In the genomic region with DNA sequence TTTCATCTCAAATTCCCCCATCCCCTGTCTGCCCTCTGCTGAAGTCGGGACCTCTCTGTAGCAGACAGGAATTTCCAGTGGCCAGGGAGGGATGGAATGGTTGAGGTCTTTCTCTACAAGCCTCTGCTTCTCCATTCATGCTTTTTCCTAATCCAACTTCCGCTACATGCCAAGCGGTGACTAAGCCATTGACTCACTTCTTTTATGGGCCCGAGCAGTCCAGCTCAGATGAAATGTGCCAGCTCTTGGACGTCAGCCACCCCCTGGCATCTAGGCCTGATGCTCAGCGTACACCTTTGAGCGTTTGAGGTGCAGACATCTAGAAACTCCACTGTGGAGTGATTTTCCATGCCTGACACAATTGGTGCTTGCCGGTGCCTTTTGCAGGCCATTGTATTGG, we compare ENCODE assay signal across 15 cellular contexts. TPM values are rescaled to one million over a fixed set of nuclear protein-coding genes. Genes with fewer than 3 reads are reported as not detected.
DNase-seq lines count a peak whose midpoint lies in the region; ATAC-seq and TF ChIP-seq lines count a peak whose summit lies in the region.
"Had no signal": no experiment of that assay in that cellular context is flagged by ENCODE, and none has a peak within 500 bp of the region (broad histone marks: within the 10 kb centered on the region; RNA-seq: fewer than 3 reads in every experiment).

No MANE protein-coding gene starts in this region.

- intact Hi-C loops in adrenal gland (cut with DNase I) (no loop called here), upper lobe of right lung (cut with DNase I) (no loop called here)

- TF ChIP-seq POLR2A in adrenal gland (IDR thresholded peaks at IDR 0.05) = no peak

- WGBS in adrenal gland, 4 donors = 48 to 61% (median 53%) methylated on average over 8 of the region's 8 CpGs

- TF ChIP-seq CTCF in adrenal gland (IDR thresholded peaks at IDR 0.05) (no peak), upper lobe of right lung (IDR thresholded peaks at IDR 0.05) (no peak)

- ATAC-seq in upper lobe of right lung = no peak
- ATAC-seq: activated T-cell treated with anti-CD3 and anti-CD28 coated beads, Interleukin-2, amount 50 U/mL, for 4 hours had no signal

- in situ Hi-C loops in Caki2 (cut with HindIII; ENCODE audit: low pct_unique_long_range_greater_than_20kb, low sequenced_read_pairs) = no loop called here

- DNase-seq in Caki2 (ENCODE audit: low read depth) (peak; percentile 48), LoVo (ENCODE audit: low spot score) (peak; percentile 76), adrenal gland (peak; percentile 51 to 75 (median 59)), myocyte (ENCODE audit: low read depth) (peak; percentile 26), COR-L47 (lab: John Stamatoyannopoulos, UW) (no peak), upper lobe of right lung (no peak), NCI-H2171 treated with DMSO at 0.1 percent for 48 hours (lab: John Stamatoyannopoulos, UW) (no peak), NCI-H187 treated with DMSO at 0.1 percent for 48 hours (lab: John Stamatoyannopoulos, UW) (no peak)
- DNase-seq: activated T-cell treated with anti-CD3 and anti-CD28 coated beads, Interleukin-2, amount 50 U/mL, for 4 hours; DMS53; IMR-90; NCI-H1694 treated with DMSO at 0.1 percent for 48 hours; stimulated activated CD4-positive, alpha-beta T cell treated with anti-CD3 and anti-CD28 coated beads, Interleukin-1b, Interleukin-23, amount 100 ng/mL, for 48 hours had no signal

- H3K4me1 ChIP-seq in adrenal gland (replicated peaks in 1 of 2) = no peaks in the 10 kb centered on the region
- no peaks in the 10 kb centered on the region for H3K4me1 ChIP-seq in upper lobe of right lung

- H3K4me3 ChIP-seq in adrenal gland = no peak overlapping the region
- H3K4me3 ChIP-seq in upper lobe of right lung = no peak overlapping the region

- H3K27me3 ChIP-seq in adrenal gland (peaks cover 5% of the 10 kb centered on the region), upper lobe of right lung (no peaks in the 10 kb centered on the region)

- no peak overlapping the region for H3K27ac ChIP-seq in adrenal gland
- no peak overlapping the region for H3K27ac ChIP-seq in upper lobe of right lung

- H3K36me3 ChIP-seq in adrenal gland (replicated peaks in 1 of 2) (no peaks in the 10 kb centered on the region), upper lobe of right lung (no peaks in the 10 kb centered on the region)

- H3K9me3 ChIP-seq in adrenal gland (replicated peaks in 1 of 3) = no peaks in the 10 kb centered on the region
- no peaks in the 10 kb centered on the region for H3K9me3 ChIP-seq in upper lobe of right lung

RNA-seq across cellular contexts. Expression of a gene that starts 40.7 kb away (rescaled TPM):
- not detected in 2 replicates for total RNA-seq in Caki2 (2014; rRNA removed; shearing (Covaris generic); ENCODE audit: low replicate concordance)
- total RNA-seq in adrenal gland (not detected), myocyte (not detected in 2 replicates), upper lobe of right lung (not detected)
- polyA plus RNA-seq in adrenal gland = not detected
- not detected for polyA plus RNA-seq in myocyte (2012)
- total RNA-seq: activated T-cell treated with anti-CD3 and anti-CD28 coated beads, Interleukin-2, amount 50 U/mL, for 4 hours; IMR-90; mesothelial cell of epicardium; posterior vena cava had no signal
- polyA plus RNA-seq: IMR-90 had no signal

Comparison
In these comparisons a context has a peak if more than half of its experiments do, and no peak if none do; other contexts are left out.
1. DNase-seq: peak in Caki2 (single experiment), LoVo (single experiment), adrenal gland (7 of 7) and myocyte (single experiment); none in COR-L47 (single experiment), upper lobe of right lung (single experiment), NCI-H2171 treated with DMSO at 0.1 percent for 48 hours (single experiment) and NCI-H187 treated with DMSO at 0.1 percent for 48 hours (single experiment).